Comparison of ENCODE assay signal across 8 cellular contexts in genomic region chr5:108148715-108149139, GRCh38.
DNase-seq lines count a peak whose midpoint lies in the region; TF ChIP-seq lines count a peak whose summit lies in the region.

No MANE protein-coding gene starts in this region.

- H3K4me3 ChIP-seq in fibroblast of lung (replicated peaks in 1 of 4; ENCODE audit: control extremely low read depth in 1 of 4, insufficient read depth in 1 of 4, low read depth in 3 of 4, low read length in 4 of 4): no peak overlapping the region
- no peak overlapping the region for H3K4me3 ChIP-seq in tibial artery

- DNase-seq in NCI-H2171 treated with DMSO at 0.1 percent for 48 hours (lab: John Stamatoyannopoulos, UW) (peak; percentile 8), NCI-H2171 (lab: John Stamatoyannopoulos, UW) (no peak), HEK293T (ENCODE audit: extremely low spot score) (peak; percentile 25), NCI-H69 (lab: John Stamatoyannopoulos, UW) (peak; percentile 89), fibroblast of lung (ENCODE audit: low read depth in 2 of 2) (peak; percentile 19 to 31), tibial artery (no peak), NCI-H2107 (lab: John Stamatoyannopoulos, UW) (no peak), islet precursor cell (no peak)

- CTCF ChIA-PET in HEK293T (lab: Yijun Ruan, JAX): no interaction called here

- intact Hi-C loops in tibial artery (cut with DNase I; ENCODE audit: low total_unique reads): no loop called here

- H3K27ac ChIP-seq in fibroblast of lung (ENCODE audit: insufficient read depth, low read length) (no peak overlapping the region), tibial artery (no peak overlapping the region)

- no peaks in the 10 kb centered on the region for H3K4me1 ChIP-seq in fibroblast of lung (ENCODE audit: control insufficient read depth, extremely low read depth, insufficient read depth, low read length)
- peaks cover 0 to 25% (median 0%) of the 10 kb centered on the region in 4 donors for H3K4me1 ChIP-seq in tibial artery

- H3K27me3 ChIP-seq in fibroblast of lung (ENCODE audit: control insufficient read depth, insufficient read depth, low read length) (no peaks in the 10 kb centered on the region), tibial artery (no peaks in the 10 kb centered on the region)

- H3K9me3 ChIP-seq in fibroblast of lung (ENCODE audit: control insufficient read depth, insufficient read depth, low read depth, low read length) (no peaks in the 10 kb centered on the region), tibial artery (no peaks in the 10 kb centered on the region)

- no peak overlapping the region for H3K9ac ChIP-seq in fibroblast of lung (ENCODE audit: insufficient read depth, low read length)

- H3K36me3 ChIP-seq in fibroblast of lung (ENCODE audit: control insufficient read depth, insufficient read depth, low read length): no peaks in the 10 kb centered on the region
- H3K36me3 ChIP-seq in tibial artery: no peaks in the 10 kb centered on the region

- no peaks in the 10 kb centered on the region for H4K20me1 ChIP-seq in fibroblast of lung (ENCODE audit: control insufficient read depth, extremely low read depth, insufficient read depth, low read length)

- no peak overlapping the region for H3K4me2 ChIP-seq in fibroblast of lung (ENCODE audit: extremely low read depth, insufficient read depth, low read length)

- H2AFZ ChIP-seq in fibroblast of lung (ENCODE audit: low read length): no peak overlapping the region

- no peaks in the 10 kb centered on the region for H3K79me2 ChIP-seq in fibroblast of lung (ENCODE audit: control insufficient read depth, insufficient read depth, low read length)

- POLR2A ChIA-PET in HEK293T (lab: Yijun Ruan, JAX): no interaction called here

- peak; percentile 45 to 68 for TF ChIP-seq CTCF in fibroblast of lung (conservative IDR thresholded peaks at IDR 0.05 in 1 of 2, IDR thresholded peaks at IDR 0.05 in 1 of 2; ENCODE audit: low read depth in 1 of 2, low read length in 2 of 2)
- peak; percentile 13 to 28 for TF ChIP-seq CTCF in tibial artery (IDR thresholded peaks at IDR 0.05)

TF ChIP-seq in HEK293T, 16 proteins besides CTCF, POLR2A, EP300 and RAD21:
- no peak for TF ChIP-seq PKNOX1 (IDR thresholded peaks at IDR 0.05)
- no peak for TF ChIP-seq HDGF (IDR thresholded peaks at IDR 0.05; ENCODE audit: borderline replicate concordance)
- TF ChIP-seq TARDBP (IDR thresholded peaks at IDR 0.05): no peak
- TF ChIP-seq ZNF384 (IDR thresholded peaks at IDR 0.05): no peak
- no peak for TF ChIP-seq FOXA1 (IDR thresholded peaks at IDR 0.05)
- TF ChIP-seq FOXM1 (IDR thresholded peaks at IDR 0.05; ENCODE audit: borderline replicate concordance): no peak
- no peak for TF ChIP-seq FOXK2 (IDR thresholded peaks at IDR 0.05)
- TF ChIP-seq CTBP1 (IDR thresholded peaks at IDR 0.05; ENCODE audit: borderline replicate concordance): no peak
- TF ChIP-seq SP1 (IDR thresholded peaks at IDR 0.05): no peak
- no peak for TF ChIP-seq L3MBTL2 (conservative IDR thresholded peaks at IDR 0.05)
- no peak for TF ChIP-seq ELF4 (IDR thresholded peaks at IDR 0.05)
- no peak for TF ChIP-seq LEF1 (IDR thresholded peaks at IDR 0.05; ENCODE audit: borderline replicate concordance)
- TF ChIP-seq BHLHE40 (IDR thresholded peaks at IDR 0.05; ENCODE audit: borderline replicate concordance): no peak
- no peak for TF ChIP-seq ARNT (IDR thresholded peaks at IDR 0.05)
- no peak for TF ChIP-seq SUZ12 (IDR thresholded peaks at IDR 0.05)
- no peak for TF ChIP-seq NFRKB (IDR thresholded peaks at IDR 0.05)
TF ChIP-seq in HEK293T: peak in this region for 0.

Comparison
In these comparisons a context has a peak if more than half of its experiments do, and no peak if none do; other contexts are left out.
1. DNase-seq: peak in NCI-H2171 treated with DMSO at 0.1 percent for 48 hours (single experiment), HEK293T (single experiment), NCI-H69 (single experiment) and fibroblast of lung (2 of 2); none in NCI-H2171 (single experiment), tibial artery (0 of 2), NCI-H2107 (single experiment) and islet precursor cell (single experiment).